In genomic region chr2:70143314-70144150, GRCh38 we compare ENCODE assay signal across 8 cellular contexts. TPM values are rescaled to one million over a fixed set of nuclear protein-coding genes. Genes with fewer than 3 reads are reported as not detected.
A peak's percentile ranks its signal among the peaks of the same experiment; 100 is the strongest.
DNase-seq lines count a peak whose midpoint lies in the region; ATAC-seq and TF ChIP-seq lines count a peak whose summit lies in the region.

No MANE protein-coding gene starts in this region.

- H3K27me3 Mint-ChIP-seq in activated naive CD8-positive, alpha-beta T cell treated with anti-CD3 and anti-CD28 coated beads for 36 hours = no peaks in the 10 kb centered on the region

- H3K4me1 ChIP-seq in heart left ventricle (peaks cover 2 to 31% (median 20%) of the 10 kb centered on the region in 12 donors), psoas muscle (peaks cover 18% of the 10 kb centered on the region)

- peak; percentile 37 to 48 (median 47) for ATAC-seq in heart left ventricle
- peak; percentile 34 to 49 (median 45) for ATAC-seq in psoas muscle
- ATAC-seq in HG02642 (IDR thresholded peaks at IDR 0.05; ENCODE audit: poor library complexity, unreplicated experiment) = no peak
- no peak for ATAC-seq in GM18511 (IDR thresholded peaks at IDR 0.05; ENCODE audit: unreplicated experiment)

- peaks cover 4% of the 10 kb centered on the region for H3K36me3 Mint-ChIP-seq in activated naive CD8-positive, alpha-beta T cell treated with anti-CD3 and anti-CD28 coated beads for 36 hours

- TF ChIP-seq POLR2A in GM18951 (IDR thresholded peaks at IDR 0.05; ENCODE audit: extremely low read depth, insufficient read depth, insufficient read length) (peak; percentile 59), heart left ventricle (IDR thresholded peaks at IDR 0.05) (no peak)

- no peak for TF ChIP-seq CTCF in heart left ventricle (IDR thresholded peaks at IDR 0.05)
- no peak for TF ChIP-seq CTCF in psoas muscle (IDR thresholded peaks at IDR 0.05)

- H3K36me3 ChIP-seq in heart left ventricle (no peaks in the 10 kb centered on the region), psoas muscle (ENCODE audit: insufficient read depth in 1 of 2, low read depth in 1 of 2) (no peaks in the 10 kb centered on the region)

- peak overlapping the region; percentile 99 for H3K27ac Mint-ChIP-seq in activated naive CD8-positive, alpha-beta T cell treated with anti-CD3 and anti-CD28 coated beads for 36 hours

- no peaks in the 10 kb centered on the region for H3K9me3 ChIP-seq in heart left ventricle
- no peaks in the 10 kb centered on the region for H3K9me3 ChIP-seq in psoas muscle

- H3K9me3 Mint-ChIP-seq in activated naive CD8-positive, alpha-beta T cell treated with anti-CD3 and anti-CD28 coated beads for 36 hours = no peaks in the 10 kb centered on the region

- peaks cover 53% of the 10 kb centered on the region for H3K4me1 Mint-ChIP-seq in activated naive CD8-positive, alpha-beta T cell treated with anti-CD3 and anti-CD28 coated beads for 36 hours

- intact Hi-C loops in heart left ventricle (cut with DNase I) (loop anchor here in 9 of 10 donors (2.0 to 5.0 kb wide), 8 partner anchors 19 to 231 kb away; partner anchors contain the start of genes PCBP1 (in 4 of the 9), MXD1 (in 2 of the 9) and FAM136A (in 1 of the 9)), psoas muscle (cut with DNase I) (loop anchor here (2.0 kb wide), 2 partner anchors 45 to 229 kb away; partner anchors contain the start of gene MXD1 (in 1 of the 2))

- in situ Hi-C loops in GM18951 (cut with MboI; ENCODE audit: low sequenced_read_pairs, unreplicated experiment) = no loop called here

- H3K4me3 Mint-ChIP-seq in activated naive CD8-positive, alpha-beta T cell treated with anti-CD3 and anti-CD28 coated beads for 36 hours = peak overlapping the region; percentile 89

- H3K27me3 ChIP-seq in heart left ventricle = no peaks in the 10 kb centered on the region
- no peaks in the 10 kb centered on the region for H3K27me3 ChIP-seq in psoas muscle (ENCODE audit: insufficient read depth in 3 of 3, low read length in 2 of 3)

- peak overlapping the region in 11 of 12 donors; percentile 8 to 88 (median 72) for H3K4me3 ChIP-seq in heart left ventricle
- H3K4me3 ChIP-seq in psoas muscle = peak overlapping the region; percentile 72

- 61 to 64% (median 61%) methylated on average over 16 to 18 of the region's 18 CpGs for WGBS in heart left ventricle, 4 donors
- WGBS in psoas muscle, 3 donors = 56 to 60% (median 59%) methylated on average over 18 of the region's 18 CpGs

- H3K27ac ChIP-seq in heart left ventricle (peak overlapping the region; percentile 82 to 100 (median 98)), psoas muscle (peak overlapping the region; percentile 98)

- DNase-seq in AG20443 (ENCODE audit: low spot score) = peak; percentile 34
- DNase-seq in activated naive CD8-positive, alpha-beta T cell treated with anti-CD3 and anti-CD28 coated beads for 36 hours = peak; percentile 40
- peak in 4 of 5 donors; percentile 55 to 64 (median 64) for DNase-seq in heart left ventricle
- peak; percentile 40 to 70 for DNase-seq in psoas muscle

TF ChIP-seq in PFSK-1, 5 proteins besides CTCF, POLR2A, EP300 and RAD21:
- TF ChIP-seq REST (IDR thresholded peaks at IDR 0.05; ENCODE audit: insufficient read depth in 1 of 2, low read depth in 2 of 2, low read length in 2 of 2) = peak; percentile 57 to 77; a peak in 2 of 4 replicates
- peak; percentile 64; the same call in 1 of the 2 replicates for TF ChIP-seq TAF1 (IDR thresholded peaks at IDR 0.05; ENCODE audit: borderline replicate concordance, insufficient read depth, low read length)
- no peak for TF ChIP-seq FOXP2 (optimal IDR thresholded peaks at IDR 0.05; ENCODE audit: borderline replicate concordance, extremely low read depth, extremely low read length, insufficient read depth)
- TF ChIP-seq SIN3A (IDR thresholded peaks at IDR 0.05; ENCODE audit: borderline replicate concordance, insufficient read depth, low read length) = no peak
- peak; percentile 63; the same call in 1 of the 2 replicates for TF ChIP-seq POLR2AphosphoS5 (IDR thresholded peaks at IDR 0.05; ENCODE audit: low read depth, low read length)

RNA-seq across cellular contexts. Expression of gene C2orf42, which starts 47.3 kb away (rescaled TPM):
- polyA plus RNA-seq in PFSK-1 (2012; ENCODE audit: insufficient read length, low read depth) = 11.4 TPM
- 10 to 100 TPM; 16.0 to 17.4 TPM for total RNA-seq in activated naive CD8-positive, alpha-beta T cell treated with anti-CD3 and anti-CD28 coated beads for 36 hours
- total RNA-seq in heart left ventricle (10 to 100 TPM in 5 of 9 donors, 1 to 10 TPM in 4; 6.2 to 14.9 (median 10.9) TPM), psoas muscle (10 to 100 TPM in 2 of 4 donors, 1 to 10 TPM in 2; 6.4 to 11.0 (median 9.2) TPM)
- polyA plus RNA-seq in heart left ventricle (1 to 10 TPM; 3.5 to 6.5 TPM), psoas muscle (10 to 100 TPM in 1 of 3 donors, 1 to 10 TPM in 2; 5.3 to 13.3 (median 6.4) TPM)

RNA-seq across cellular contexts. Expression of gene PCBP1, which starts 56.3 kb away (rescaled TPM):
- polyA plus RNA-seq in PFSK-1 (2012; ENCODE audit: insufficient read length, low read depth) = 438 TPM
- 100 to 1,000 TPM; 449 to 455 TPM for total RNA-seq in activated naive CD8-positive, alpha-beta T cell treated with anti-CD3 and anti-CD28 coated beads for 36 hours
- total RNA-seq in heart left ventricle (100 to 1,000 TPM; 106 to 274 (median 199) TPM), psoas muscle (100 to 1,000 TPM; 423 to 683 (median 522) TPM)
- polyA plus RNA-seq in heart left ventricle (100 to 1,000 TPM; 212 to 296 TPM), psoas muscle (100 to 1,000 TPM; 522 to 746 (median 549) TPM)

Comparison
In these comparisons a context has a peak if more than half of its experiments do, and no peak if none do; other contexts are left out.
1. ATAC-seq: peak in heart left ventricle (4 of 4) and psoas muscle (4 of 4); none in HG02642 (single experiment) and GM18511 (single experiment).
2. Peak in every context shown above with its lines, with median percentiles within 50 percentile points of each other: DNase-seq.